Comparison of ENCODE assay signal across 15 cellular contexts in genomic region chr11:45104006-45104789, GRCh38. TPM values are rescaled to one million over a fixed set of nuclear protein-coding genes. Genes with fewer than 3 reads are reported as not detected.
DNase-seq lines count a peak whose midpoint lies in the region; ATAC-seq and TF ChIP-seq lines count a peak whose summit lies in the region.
"Had no signal": no experiment of that assay in that cellular context is flagged by ENCODE, and none has a peak within 500 bp of the region (broad histone marks: within the 10 kb centered on the region; RNA-seq: fewer than 3 reads in every experiment).

No MANE protein-coding gene starts in this region.

- no peaks in the 10 kb centered on the region for H3K79me2 ChIP-seq in PC-3 (ENCODE audit: low read length)

- H3K9ac ChIP-seq in mesenchymal stem cell (ENCODE audit: low read length) = no peak overlapping the region
- no peak overlapping the region for H3K9ac ChIP-seq in PC-3 (ENCODE audit: low read length)
- H3K9ac ChIP-seq: KMS-11 had no signal

- no peak overlapping the region for H3K23ac ChIP-seq in mesenchymal stem cell (ENCODE audit: low read length in 2 of 2)

- CTCF ChIA-PET in PC-3 (lab: Charles Lee) = interaction anchor here (0.6 to 5.0 kb wide), 4 partner anchors 12 to 178 kb away, joined by 3 to 58 read pairs (median 4); no protein-coding TSS in a partner anchor

- no peaks in the 10 kb centered on the region for H3K79me1 ChIP-seq in mesenchymal stem cell (replicated peaks; ENCODE audit: low read length, poor library complexity, severe bottlenecking)

- H3F3A ChIP-seq in PC-3 (ENCODE audit: low read length, unreplicated experiment) = no peaks in the 10 kb centered on the region

- no peak overlapping the region for H4K8ac ChIP-seq in mesenchymal stem cell (ENCODE audit: low read length)

- H3K9me2 ChIP-seq in PC-3 (replicated peaks; ENCODE audit: low read length) = no peaks in the 10 kb centered on the region

- H3K27ac ChIP-seq in mesenchymal stem cell (ENCODE audit: low read length, poor library complexity, severe bottlenecking) (no peak overlapping the region), PC-3 (ENCODE audit: low read length) (no peak overlapping the region)
- H3K27ac ChIP-seq: KMS-11 had no signal

- no peak for ATAC-seq in activated T-cell treated with anti-CD3 and anti-CD28 coated beads, Interleukin-2, amount 50 U/mL, for 72 hours (replicated peaks in 1 of 2)
- no peak for ATAC-seq in PC-3
- ATAC-seq: CD8-positive, alpha-beta T cell had no signal

- peak; percentile 14 for DNase-seq in activated T-cell treated with anti-CD3 and anti-CD28 coated beads, Interleukin-2, amount 50 U/mL, for 48 hours
- no peak for DNase-seq in activated T-cell treated with anti-CD3 and anti-CD28 coated beads, Interleukin-2, amount 50 U/mL, for 72 hours
- DNase-seq in mesenchymal stem cell = no peak
- DNase-seq in PC-3 = no peak
- DNase-seq in NCI-H2196 (lab: John Stamatoyannopoulos, UW; ENCODE audit: unreplicated experiment) = no peak
- DNase-seq in GM13977 (ENCODE audit: low spot score) = no peak
- DNase-seq: ACHN, HFFc6, NCI-H1105, NCI-H1694 treated with DMSO at 0.1 percent for 48 hours, NCI-H446, NCI-H748 treated with DMSO at 0.1 percent for 48 hours had no signal

- no peak overlapping the region for H3K14ac ChIP-seq in mesenchymal stem cell (ENCODE audit: low read length in 2 of 2)

- peaks cover 19% of the 10 kb centered on the region for H3K27me3 Mint-ChIP-seq in activated T-cell treated with anti-CD3 and anti-CD28 coated beads, Interleukin-2, amount 50 U/mL, for 72 hours (ENCODE audit: low read depth)
- H3K27me3 Mint-ChIP-seq in brain = peaks cover 14% of the 10 kb centered on the region

- no peak overlapping the region for H2AFZ ChIP-seq in mesenchymal stem cell (ENCODE audit: low read depth, low read length)
- H2AFZ ChIP-seq in PC-3 (ENCODE audit: low read length) = no peak overlapping the region

- H3K4me3 ChIP-seq in mesenchymal stem cell (ENCODE audit: insufficient read depth in 1 of 2, low read depth in 1 of 2, low read length in 2 of 2) (no peak overlapping the region), PC-3 (ENCODE audit: low read length) (no peak overlapping the region)

- no peak overlapping the region for H3K27ac Mint-ChIP-seq in activated T-cell treated with anti-CD3 and anti-CD28 coated beads, Interleukin-2, amount 50 U/mL, for 72 hours
- H3K27ac Mint-ChIP-seq in brain = peak overlapping the region in 3 of 5 experiments; percentile 13 to 53 (median 50)
- H3K27ac Mint-ChIP-seq: CD8-positive, alpha-beta T cell; HFFc6 had no signal

- peak overlapping the region in 1 of 2 experiments; percentile 22 for H3K18ac ChIP-seq in mesenchymal stem cell (ENCODE audit: low read depth in 1 of 2, low read length in 2 of 2)

- intact Hi-C loops in PC-3 (cut with micrococcal nuclease) = loop anchor here (5.0 kb wide), 1 partner anchor 57 kb away; no protein-coding TSS in a partner anchor

- H3K4me3 Mint-ChIP-seq in activated T-cell treated with anti-CD3 and anti-CD28 coated beads, Interleukin-2, amount 50 U/mL, for 72 hours = no peak overlapping the region
- H3K4me3 Mint-ChIP-seq in brain = no peak overlapping the region
- H3K4me3 Mint-ChIP-seq: CD8-positive, alpha-beta T cell; HFFc6 had no signal

- peak overlapping the region; percentile 22 for H4K91ac ChIP-seq in mesenchymal stem cell (ENCODE audit: low read length)

- H3K9me3 ChIP-seq in mesenchymal stem cell (ENCODE audit: control insufficient read depth, low read length) (no peaks in the 10 kb centered on the region), PC-3 (ENCODE audit: low read length) (no peaks in the 10 kb centered on the region)

- no peak overlapping the region for H2AK5ac ChIP-seq in mesenchymal stem cell (ENCODE audit: low read length, severe bottlenecking)

- no peak for TF ChIP-seq CTCF in brain (conservative IDR thresholded peaks at IDR 0.05)
- no peak for TF ChIP-seq CTCF in PC-3 (conservative IDR thresholded peaks at IDR 0.05; ENCODE audit: low read depth, low read length)
- no peak for TF ChIP-seq CTCF in GM13977 (IDR thresholded peaks at IDR 0.05; ENCODE audit: extremely low read depth, insufficient read depth, missing control alignments)

- H3K4ac ChIP-seq in mesenchymal stem cell (ENCODE audit: low read depth in 1 of 2, low read length in 2 of 2) = no peak overlapping the region

- in situ Hi-C loops in GM13977 (cut with MboI; ENCODE audit: low pct_unique_long_range_greater_than_20kb, low sequenced_read_pairs, unreplicated experiment) = loop anchor here (25.0 kb wide), 1 partner anchor 183 kb away; the partner anchor contains the start of gene SYT13

- WGBS in mesenchymal stem cell = 85% methylated on average over 6 of the region's 6 CpGs

- H3K36me3 Mint-ChIP-seq in activated T-cell treated with anti-CD3 and anti-CD28 coated beads, Interleukin-2, amount 50 U/mL, for 72 hours (ENCODE audit: insufficient read depth in 2 of 2) = no peaks in the 10 kb centered on the region
- H3K36me3 Mint-ChIP-seq in brain = no peaks in the 10 kb centered on the region
- H3K36me3 Mint-ChIP-seq: CD8-positive, alpha-beta T cell had no signal

- H3K36me3 ChIP-seq in mesenchymal stem cell (ENCODE audit: control insufficient read depth in 1 of 2, insufficient read depth in 2 of 2, low read depth in 1 of 2, low read length in 2 of 2) (no peaks in the 10 kb centered on the region), PC-3 (ENCODE audit: low read depth, low read length) (no peaks in the 10 kb centered on the region)

- peaks cover 19% of the 10 kb centered on the region for H3K4me1 Mint-ChIP-seq in activated T-cell treated with anti-CD3 and anti-CD28 coated beads, Interleukin-2, amount 50 U/mL, for 72 hours (ENCODE audit: low read depth)
- peaks cover 26% of the 10 kb centered on the region for H3K4me1 Mint-ChIP-seq in brain

- no peak overlapping the region for H2BK5ac ChIP-seq in mesenchymal stem cell (ENCODE audit: low read depth, low read length, poor library complexity, severe bottlenecking)

- H2BK15ac ChIP-seq in mesenchymal stem cell (ENCODE audit: low read depth, poor library complexity, severe bottlenecking) = no peak overlapping the region

- no peak overlapping the region for H2BK120ac ChIP-seq in mesenchymal stem cell (ENCODE audit: low read depth, low read length)

- H3K4me1 ChIP-seq in mesenchymal stem cell (ENCODE audit: control insufficient read depth, insufficient read depth, low read depth, low read length) (peaks cover 18% of the 10 kb centered on the region), PC-3 (ENCODE audit: insufficient read depth, low read length) (peaks cover 6% of the 10 kb centered on the region)

- no peak overlapping the region for H2BK12ac ChIP-seq in mesenchymal stem cell (ENCODE audit: low read length in 2 of 2)

- BruUV-seq in PC-3 (replicated peaks; lab: Mats Ljungman, UMichigan) = no TSS peak

- H3K4me2 ChIP-seq in mesenchymal stem cell (ENCODE audit: low read length, poor library complexity, severe bottlenecking) = no peak overlapping the region
- H3K4me2 ChIP-seq in PC-3 (ENCODE audit: low read length) = no peak overlapping the region
- H3K4me2 ChIP-seq: KMS-11 had no signal

- H3K9me3 Mint-ChIP-seq in activated T-cell treated with anti-CD3 and anti-CD28 coated beads, Interleukin-2, amount 50 U/mL, for 72 hours = no peaks in the 10 kb centered on the region
- peaks cover 0 to 2% (median 0%) of the 10 kb centered on the region in 5 experiments for H3K9me3 Mint-ChIP-seq in brain
- H3K9me3 Mint-ChIP-seq: CD8-positive, alpha-beta T cell; HFFc6 had no signal

- no peaks in the 10 kb centered on the region for H4K20me1 ChIP-seq in PC-3 (ENCODE audit: low read length)

- POLR2A ChIA-PET in PC-3 (lab: Charles Lee; ENCODE audit: unreplicated experiment) = no interaction called here

- peaks cover 36 to 53% of the 10 kb centered on the region in 2 experiments for H3K27me3 ChIP-seq in mesenchymal stem cell (ENCODE audit: control insufficient read depth in 1 of 2, insufficient read depth in 1 of 2, low read length in 2 of 2)
- peaks cover 12% of the 10 kb centered on the region; the same call in 1 of the 2 replicates for H3K27me3 ChIP-seq in PC-3 (ENCODE audit: low read length)

RNA-seq across cellular contexts. Expression of gene PRDM11, which starts 42.2 kb away (rescaled TPM):
- 1 to 10 TPM; 1.2 to 2.0 TPM for total RNA-seq in activated T-cell treated with anti-CD3 and anti-CD28 coated beads, Interleukin-2, amount 50 U/mL, for 72 hours
- polyA plus RNA-seq in brain (ENCODE audit: insufficient read depth, low read depth, low replicate concordance) = 4.2 TPM
- polyA plus RNA-seq in mesenchymal stem cell (2013, experiment 1 of 2) = 4.6 TPM
- 5.2 TPM for polyA plus RNA-seq in mesenchymal stem cell (2013, experiment 2 of 2)
- total RNA-seq in PC-3 (2014; rRNA removed) = 5.0 and 6.3 TPM in 2 replicates

Comparison
In these comparisons a context has a peak if more than half of its experiments do, and no peak if none do; other contexts are left out.
1. DNase-seq: peak in activated T-cell treated with anti-CD3 and anti-CD28 coated beads, Interleukin-2, amount 50 U/mL, for 48 hours (2 of 2); none in activated T-cell treated with anti-CD3 and anti-CD28 coated beads, Interleukin-2, amount 50 U/mL, for 72 hours (0 of 2), mesenchymal stem cell (single experiment), PC-3 (single experiment), NCI-H2196 (single experiment) and GM13977 (single experiment).